ENCODE assay signal across 9 cellular contexts in the genomic region with DNA sequence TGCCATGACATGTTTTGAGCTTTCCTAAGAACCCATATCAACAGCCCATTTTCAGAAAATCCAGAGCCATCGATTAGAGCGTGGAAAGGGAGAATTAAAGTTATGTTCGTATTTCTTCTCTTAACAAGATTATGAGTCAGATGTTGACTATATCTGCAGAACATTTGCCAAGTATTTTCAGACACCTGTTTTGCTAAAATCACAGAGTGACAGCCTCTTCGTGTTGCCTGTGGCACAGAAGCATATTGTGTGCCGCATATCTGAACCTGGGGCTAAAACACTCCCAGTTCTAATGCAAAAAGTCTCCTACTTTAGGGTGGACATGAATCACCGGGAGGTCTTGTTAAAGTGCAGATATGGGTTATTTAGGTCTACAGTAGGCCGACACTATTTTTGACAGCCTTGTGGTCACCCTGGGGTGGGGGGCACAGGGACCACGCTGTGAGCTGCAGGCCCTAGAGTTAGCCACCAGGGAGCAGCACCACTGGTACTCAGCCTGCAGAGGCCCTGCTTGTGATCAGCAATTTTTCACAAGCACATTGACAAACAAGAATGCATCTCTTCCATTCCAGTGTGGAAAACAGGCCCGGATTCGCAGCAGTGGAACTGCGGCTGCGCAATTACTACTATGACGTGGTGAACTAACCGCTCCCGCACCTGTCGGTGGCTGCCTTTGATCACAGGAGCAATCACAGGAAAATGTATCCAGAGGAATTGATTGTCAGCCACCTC.
DNase-seq lines count a peak whose midpoint lies in the region; ATAC-seq and TF ChIP-seq lines count a peak whose summit lies in the region.
"Had no signal": no experiment of that assay in that cellular context is flagged by ENCODE, and none has a peak within 500 bp of the region (broad histone marks: within the 10 kb centered on the region; RNA-seq: fewer than 3 reads in every experiment).

No MANE protein-coding gene starts in this region.

- H3K79me2 ChIP-seq in OCI-LY1 (ENCODE audit: insufficient read depth, low read length) (no peaks in the 10 kb centered on the region), fibroblast of lung (ENCODE audit: control insufficient read depth, insufficient read depth, low read length) (no peaks in the 10 kb centered on the region)

- no peaks in the 10 kb centered on the region for H3K36me3 Mint-ChIP-seq in activated naive CD8-positive, alpha-beta T cell treated with anti-CD3 and anti-CD28 coated beads, Interleukin-2, amount 10 ng/mL, durations not matched to agents 7 days and 5 days
- H3K36me3 Mint-ChIP-seq in activated naive CD8-positive, alpha-beta T cell treated with anti-CD3 and anti-CD28 coated beads for 36 hours: no peaks in the 10 kb centered on the region

- H2AFZ ChIP-seq in OCI-LY1 (ENCODE audit: low read length) (no peak overlapping the region), fibroblast of lung (ENCODE audit: low read length) (no peak overlapping the region)

- H3K4me1 Mint-ChIP-seq in activated naive CD8-positive, alpha-beta T cell treated with anti-CD3 and anti-CD28 coated beads, Interleukin-2, amount 10 ng/mL, durations not matched to agents 7 days and 5 days: no peaks in the 10 kb centered on the region
- H3K4me1 Mint-ChIP-seq in activated naive CD8-positive, alpha-beta T cell treated with anti-CD3 and anti-CD28 coated beads for 36 hours: no peaks in the 10 kb centered on the region

- intact Hi-C loops in testis (cut with DNase I; ENCODE audit: low total_unique reads): no loop called here

- H3K4me3 ChIP-seq in OCI-LY1 (ENCODE audit: low read depth, low read length, poor library complexity, severe bottlenecking) (no peak overlapping the region), fibroblast of lung (replicated peaks in 1 of 4; ENCODE audit: control extremely low read depth in 1 of 4, insufficient read depth in 1 of 4, low read depth in 3 of 4, low read length in 4 of 4) (no peak overlapping the region), testis (no peak overlapping the region)

- H3K9me3 ChIP-seq in OCI-LY1 (ENCODE audit: low read length): no peaks in the 10 kb centered on the region
- no peaks in the 10 kb centered on the region for H3K9me3 ChIP-seq in fibroblast of lung (ENCODE audit: control insufficient read depth, insufficient read depth, low read depth, low read length)
- H3K9me3 ChIP-seq in testis: no peaks in the 10 kb centered on the region

- no peaks in the 10 kb centered on the region for H3K27me3 Mint-ChIP-seq in activated naive CD8-positive, alpha-beta T cell treated with anti-CD3 and anti-CD28 coated beads, Interleukin-2, amount 10 ng/mL, durations not matched to agents 7 days and 5 days
- no peaks in the 10 kb centered on the region for H3K27me3 Mint-ChIP-seq in activated naive CD8-positive, alpha-beta T cell treated with anti-CD3 and anti-CD28 coated beads for 36 hours

- no peak overlapping the region for H3K4me3 Mint-ChIP-seq in activated naive CD8-positive, alpha-beta T cell treated with anti-CD3 and anti-CD28 coated beads, Interleukin-2, amount 10 ng/mL, durations not matched to agents 7 days and 5 days
- H3K4me3 Mint-ChIP-seq in activated naive CD8-positive, alpha-beta T cell treated with anti-CD3 and anti-CD28 coated beads for 36 hours: no peak overlapping the region

- H3K27me3 ChIP-seq in OCI-LY1 (ENCODE audit: insufficient read depth, low read length) (no peaks in the 10 kb centered on the region), fibroblast of lung (ENCODE audit: control insufficient read depth, insufficient read depth, low read length) (peaks cover 7% of the 10 kb centered on the region), testis (no peaks in the 10 kb centered on the region)

- TF ChIP-seq POLR2A in testis (IDR thresholded peaks at IDR 0.05): no peak

- ATAC-seq in activated naive CD8-positive, alpha-beta T cell treated with anti-CD3 and anti-CD28 coated beads, Interleukin-2, amount 10 ng/mL, durations not matched to agents 7 days and 5 days (ENCODE audit: low read depth): no peak
- no peak for ATAC-seq in HG03457 (IDR thresholded peaks at IDR 0.05; ENCODE audit: unreplicated experiment)

- DNase-seq in activated naive CD8-positive, alpha-beta T cell treated with anti-CD3 and anti-CD28 coated beads, Interleukin-2, amount 10 ng/mL, durations not matched to agents 7 days and 5 days: peak; percentile 16
- no peak for DNase-seq in activated naive CD8-positive, alpha-beta T cell treated with anti-CD3 and anti-CD28 coated beads for 36 hours
- DNase-seq in fibroblast of lung (ENCODE audit: low read depth in 2 of 2) (peak in 1 of 2 donors; percentile 14), testis (no peak), SIG-M5 (lab: John Stamatoyannopoulos, UW) (no peak), OCI-M1 (lab: John Stamatoyannopoulos, UW) (no peak)
- DNase-seq: COR-L47 had no signal

- H3K9ac ChIP-seq in OCI-LY1 (ENCODE audit: low read length) (no peak overlapping the region), fibroblast of lung (ENCODE audit: insufficient read depth, low read length) (no peak overlapping the region)

- no peaks in the 10 kb centered on the region for H3K4me1 ChIP-seq in OCI-LY1 (ENCODE audit: insufficient read depth, low read length, severe bottlenecking)
- no peaks in the 10 kb centered on the region for H3K4me1 ChIP-seq in fibroblast of lung (ENCODE audit: control insufficient read depth, extremely low read depth, insufficient read depth, low read length)
- H3K4me1 ChIP-seq in testis: no peaks in the 10 kb centered on the region

- TF ChIP-seq CTCF in OCI-LY1 (IDR thresholded peaks at IDR 0.05; ENCODE audit: low read length): peak; percentile 62
- TF ChIP-seq CTCF in fibroblast of lung (conservative IDR thresholded peaks at IDR 0.05 in 1 of 2, IDR thresholded peaks at IDR 0.05 in 1 of 2; ENCODE audit: low read depth in 1 of 2, low read length in 2 of 2): peak; percentile 40 to 69
- TF ChIP-seq CTCF in testis (IDR thresholded peaks at IDR 0.05): peak; percentile 14 to 41 (median 35)

- peaks cover 4% of the 10 kb centered on the region; the same call in 1 of the 2 replicates for H3F3A ChIP-seq in OCI-LY1 (ENCODE audit: insufficient read depth, low read length)

- H3K27ac ChIP-seq in OCI-LY1 (ENCODE audit: low read depth, low read length, poor library complexity, severe bottlenecking) (no peak overlapping the region), fibroblast of lung (ENCODE audit: insufficient read depth, low read length) (no peak overlapping the region), testis (no peak overlapping the region)

- no peak overlapping the region for H3K4me2 ChIP-seq in OCI-LY1 (ENCODE audit: low read length)
- H3K4me2 ChIP-seq in fibroblast of lung (ENCODE audit: extremely low read depth, insufficient read depth, low read length): no peak overlapping the region

- H3K27ac Mint-ChIP-seq in activated naive CD8-positive, alpha-beta T cell treated with anti-CD3 and anti-CD28 coated beads, Interleukin-2, amount 10 ng/mL, durations not matched to agents 7 days and 5 days: no peak overlapping the region
- H3K27ac Mint-ChIP-seq in activated naive CD8-positive, alpha-beta T cell treated with anti-CD3 and anti-CD28 coated beads for 36 hours: no peak overlapping the region

- H3K9me2 ChIP-seq in OCI-LY1 (ENCODE audit: low read depth, low read length): no peaks in the 10 kb centered on the region

- POLR2A ChIA-PET in activated naive CD8-positive, alpha-beta T cell treated with anti-CD3 and anti-CD28 coated beads, Interleukin-2, amount 10 ng/mL, durations not matched to agents 7 days and 5 days (lab: Charles Lee): no interaction called here

- 84% methylated on average over 16 of the region's 16 CpGs for WGBS in testis, 2 donors

- no peaks in the 10 kb centered on the region for H4K20me1 ChIP-seq in OCI-LY1 (ENCODE audit: insufficient read depth, low read length)
- no peaks in the 10 kb centered on the region for H4K20me1 ChIP-seq in fibroblast of lung (ENCODE audit: control insufficient read depth, extremely low read depth, insufficient read depth, low read length)

- peaks cover 92% of the 10 kb centered on the region for H3K36me3 ChIP-seq in OCI-LY1 (ENCODE audit: insufficient read depth, low read length)
- H3K36me3 ChIP-seq in fibroblast of lung (ENCODE audit: control insufficient read depth, insufficient read depth, low read length): no peaks in the 10 kb centered on the region
- H3K36me3 ChIP-seq in testis (ENCODE audit: low read depth, missing control alignments): no peaks in the 10 kb centered on the region

- no peaks in the 10 kb centered on the region for H3K9me3 Mint-ChIP-seq in activated naive CD8-positive, alpha-beta T cell treated with anti-CD3 and anti-CD28 coated beads, Interleukin-2, amount 10 ng/mL, durations not matched to agents 7 days and 5 days
- no peaks in the 10 kb centered on the region for H3K9me3 Mint-ChIP-seq in activated naive CD8-positive, alpha-beta T cell treated with anti-CD3 and anti-CD28 coated beads for 36 hours
